In the genomic region with DNA sequence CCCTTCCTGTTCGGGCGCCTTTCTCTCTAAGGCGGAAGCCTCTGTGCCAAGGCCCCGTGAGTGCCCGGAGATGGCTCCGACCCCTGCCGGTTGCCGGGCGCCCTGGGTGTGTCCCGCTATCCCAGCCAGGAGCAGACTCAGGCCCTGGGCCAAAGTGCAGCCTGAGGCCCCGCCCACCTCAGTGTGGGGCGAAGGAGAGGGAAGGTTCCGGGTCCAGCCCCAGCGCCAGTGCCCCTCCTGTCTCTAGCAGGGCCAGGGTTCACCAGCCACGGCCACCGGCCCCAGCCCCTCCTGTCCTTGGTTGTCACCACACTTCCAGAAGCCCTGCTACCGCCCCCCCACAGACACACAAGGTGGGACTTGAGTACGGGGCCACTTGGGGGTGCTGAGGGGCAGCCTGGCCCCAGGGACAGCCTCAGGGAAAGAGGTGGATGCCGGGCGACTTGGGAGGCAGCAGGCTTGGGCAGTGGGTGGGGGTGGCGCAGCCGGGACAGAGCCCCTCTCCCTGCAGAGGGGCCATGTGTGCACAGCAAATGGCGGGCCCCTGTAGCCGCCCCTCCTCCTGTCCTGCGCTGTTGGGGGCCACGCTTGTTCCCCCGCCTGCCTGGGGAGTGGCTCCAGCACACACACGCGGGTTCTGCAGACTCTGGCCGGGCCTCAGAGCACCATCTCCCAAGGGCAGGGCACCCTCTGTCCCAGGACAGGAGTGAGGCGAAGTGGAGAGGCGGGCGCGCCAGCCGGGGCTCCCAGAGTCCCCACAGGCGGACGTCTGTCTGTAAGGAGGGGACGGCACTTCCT, we compare ENCODE assay signal across 1 cellular context.
TF ChIP-seq lines count a peak whose summit lies in the region.

No MANE protein-coding gene starts in this region.

TF ChIP-seq in HepG2, 621 proteins besides CTCF, POLR2A, EP300 and RAD21 (continued from another document and continues in another):
- TF ChIP-seq, protein P1, sequence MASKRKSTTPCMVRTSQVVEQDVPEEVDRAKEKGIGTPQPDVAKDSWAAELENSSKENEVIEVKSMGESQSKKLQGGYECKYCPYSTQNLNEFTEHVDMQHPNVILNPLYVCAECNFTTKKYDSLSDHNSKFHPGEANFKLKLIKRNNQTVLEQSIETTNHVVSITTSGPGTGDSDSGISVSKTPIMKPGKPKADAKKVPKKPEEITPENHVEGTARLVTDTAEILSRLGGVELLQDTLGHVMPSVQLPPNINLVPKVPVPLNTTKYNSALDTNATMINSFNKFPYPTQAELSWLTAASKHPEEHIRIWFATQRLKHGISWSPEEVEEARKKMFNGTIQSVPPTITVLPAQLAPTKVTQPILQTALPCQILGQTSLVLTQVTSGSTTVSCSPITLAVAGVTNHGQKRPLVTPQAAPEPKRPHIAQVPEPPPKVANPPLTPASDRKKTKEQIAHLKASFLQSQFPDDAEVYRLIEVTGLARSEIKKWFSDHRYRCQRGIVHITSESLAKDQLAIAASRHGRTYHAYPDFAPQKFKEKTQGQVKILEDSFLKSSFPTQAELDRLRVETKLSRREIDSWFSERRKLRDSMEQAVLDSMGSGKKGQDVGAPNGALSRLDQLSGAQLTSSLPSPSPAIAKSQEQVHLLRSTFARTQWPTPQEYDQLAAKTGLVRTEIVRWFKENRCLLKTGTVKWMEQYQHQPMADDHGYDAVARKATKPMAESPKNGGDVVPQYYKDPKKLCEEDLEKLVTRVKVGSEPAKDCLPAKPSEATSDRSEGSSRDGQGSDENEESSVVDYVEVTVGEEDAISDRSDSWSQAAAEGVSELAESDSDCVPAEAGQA (IDR thresholded peaks at IDR 0.05; ENCODE audit: low read depth) = no peak
- TF ChIP-seq, protein P1 (CRISPR knock-in tag; IDR thresholded peaks at IDR 0.05; ENCODE audit: borderline replicate concordance) = no peak
- TF ChIP-seq ATF1 (CRISPR knock-in tag; IDR thresholded peaks at IDR 0.05) = no peak
- TF ChIP-seq, protein P2, sequence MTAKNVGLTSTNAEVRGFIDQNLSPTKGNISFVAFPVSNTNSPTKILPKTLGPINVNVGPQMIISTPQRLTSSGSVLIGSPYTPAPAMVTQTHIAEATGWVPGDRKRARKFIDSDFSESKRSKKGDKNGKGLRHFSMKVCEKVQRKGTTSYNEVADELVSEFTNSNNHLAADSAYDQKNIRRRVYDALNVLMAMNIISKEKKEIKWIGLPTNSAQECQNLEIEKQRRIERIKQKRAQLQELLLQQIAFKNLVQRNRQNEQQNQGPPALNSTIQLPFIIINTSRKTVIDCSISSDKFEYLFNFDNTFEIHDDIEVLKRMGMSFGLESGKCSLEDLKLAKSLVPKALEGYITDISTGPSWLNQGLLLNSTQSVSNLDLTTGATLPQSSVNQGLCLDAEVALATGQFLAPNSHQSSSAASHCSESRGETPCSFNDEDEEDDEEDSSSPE (CRISPR knock-in tag; IDR thresholded peaks at IDR 0.05) = no peak
- TF ChIP-seq MZF1 (CRISPR knock-in tag; IDR thresholded peaks at IDR 0.05; ENCODE audit: borderline replicate concordance) = no peak
- TF ChIP-seq, protein P3, sequence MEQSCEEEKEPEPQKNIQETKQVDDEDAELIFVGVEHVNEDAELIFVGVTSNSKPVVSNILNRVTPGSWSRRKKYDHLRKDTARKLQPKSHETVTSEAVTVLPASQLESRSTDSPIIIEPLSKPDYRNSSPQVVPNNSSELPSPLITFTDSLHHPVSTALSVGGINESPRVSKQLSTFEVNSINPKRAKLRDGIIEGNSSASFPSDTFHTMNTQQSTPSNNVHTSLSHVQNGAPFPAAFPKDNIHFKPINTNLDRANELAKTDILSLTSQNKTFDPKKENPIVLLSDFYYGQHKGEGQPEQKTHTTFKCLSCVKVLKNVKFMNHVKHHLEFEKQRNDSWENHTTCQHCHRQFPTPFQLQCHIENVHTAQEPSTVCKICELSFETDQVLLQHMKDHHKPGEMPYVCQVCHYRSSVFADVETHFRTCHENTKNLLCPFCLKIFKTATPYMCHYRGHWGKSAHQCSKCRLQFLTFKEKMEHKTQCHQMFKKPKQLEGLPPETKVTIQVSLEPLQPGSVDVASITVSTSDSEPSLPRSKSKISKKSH (CRISPR knock-in tag; IDR thresholded peaks at IDR 0.05; ENCODE audit: borderline replicate concordance) = peak; percentile 28; the same call in 1 of the 2 replicates
- TF ChIP-seq NAIF1 (CRISPR knock-in tag; IDR thresholded peaks at IDR 0.05; ENCODE audit: borderline replicate concordance) = no peak; the same call in 1 of the 2 replicates
- peak; percentile 93 for TF ChIP-seq ELF3 (CRISPR knock-in tag; IDR thresholded peaks at IDR 0.05)
- TF ChIP-seq SIN3B (IDR thresholded peaks at IDR 0.05; ENCODE audit: low read length) = no peak
- no peak for TF ChIP-seq TOE1 (CRISPR knock-in tag; IDR thresholded peaks at IDR 0.05)
- TF ChIP-seq ZNF703 (CRISPR knock-in tag; IDR thresholded peaks at IDR 0.05; ENCODE audit: borderline replicate concordance) = peak; percentile 39; the same call in 1 of the 2 replicates
- TF ChIP-seq HMG20A (CRISPR knock-in tag; IDR thresholded peaks at IDR 0.05; ENCODE audit: borderline replicate concordance) = no peak
- no peak for TF ChIP-seq GPN1 (CRISPR knock-in tag; IDR thresholded peaks at IDR 0.05; ENCODE audit: borderline replicate concordance)
- TF ChIP-seq MTF1 (CRISPR knock-in tag; IDR thresholded peaks at IDR 0.05) = no peak; the same call in 1 of the 2 replicates
- TF ChIP-seq JUND (CRISPR knock-in tag; IDR thresholded peaks at IDR 0.05) = no peak
- TF ChIP-seq PPARG (CRISPR knock-in tag; conservative IDR thresholded peaks at IDR 0.05) = peak; percentile 64; the same call in 1 of the 2 replicates
- TF ChIP-seq, protein P4, sequence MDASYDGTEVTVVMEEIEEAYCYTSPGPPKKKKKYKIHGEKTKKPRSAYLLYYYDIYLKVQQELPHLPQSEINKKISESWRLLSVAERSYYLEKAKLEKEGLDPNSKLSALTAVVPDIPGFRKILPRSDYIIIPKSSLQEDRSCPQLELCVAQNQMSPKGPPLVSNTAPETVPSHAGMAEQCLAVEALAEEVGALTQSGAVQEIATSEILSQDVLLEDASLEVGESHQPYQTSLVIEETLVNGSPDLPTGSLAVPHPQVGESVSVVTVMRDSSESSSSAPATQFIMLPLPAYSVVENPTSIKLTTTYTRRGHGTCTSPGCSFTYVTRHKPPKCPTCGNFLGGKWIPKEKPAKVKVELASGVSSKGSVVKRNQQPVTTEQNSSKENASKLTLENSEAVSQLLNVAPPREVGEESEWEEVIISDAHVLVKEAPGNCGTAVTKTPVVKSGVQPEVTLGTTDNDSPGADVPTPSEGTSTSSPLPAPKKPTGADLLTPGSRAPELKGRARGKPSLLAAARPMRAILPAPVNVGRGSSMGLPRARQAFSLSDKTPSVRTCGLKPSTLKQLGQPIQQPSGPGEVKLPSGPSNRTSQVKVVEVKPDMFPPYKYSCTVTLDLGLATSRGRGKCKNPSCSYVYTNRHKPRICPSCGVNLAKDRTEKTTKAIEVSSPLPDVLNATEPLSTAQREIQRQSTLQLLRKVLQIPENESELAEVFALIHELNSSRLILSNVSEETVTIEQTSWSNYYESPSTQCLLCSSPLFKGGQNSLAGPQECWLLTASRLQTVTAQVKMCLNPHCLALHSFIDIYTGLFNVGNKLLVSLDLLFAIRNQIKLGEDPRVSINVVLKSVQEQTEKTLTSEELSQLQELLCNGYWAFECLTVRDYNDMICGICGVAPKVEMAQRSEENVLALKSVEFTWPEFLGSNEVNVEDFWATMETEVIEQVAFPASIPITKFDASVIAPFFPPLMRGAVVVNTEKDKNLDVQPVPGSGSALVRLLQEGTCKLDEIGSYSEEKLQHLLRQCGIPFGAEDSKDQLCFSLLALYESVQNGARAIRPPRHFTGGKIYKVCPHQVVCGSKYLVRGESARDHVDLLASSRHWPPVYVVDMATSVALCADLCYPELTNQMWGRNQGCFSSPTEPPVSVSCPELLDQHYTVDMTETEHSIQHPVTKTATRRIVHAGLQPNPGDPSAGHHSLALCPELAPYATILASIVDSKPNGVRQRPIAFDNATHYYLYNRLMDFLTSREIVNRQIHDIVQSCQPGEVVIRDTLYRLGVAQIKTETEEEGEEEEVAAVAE (CRISPR knock-in tag; IDR thresholded peaks at IDR 0.05; ENCODE audit: borderline replicate concordance) = peak; percentile 64; the same call in 1 of the 2 replicates
- TF ChIP-seq, protein P5, sequence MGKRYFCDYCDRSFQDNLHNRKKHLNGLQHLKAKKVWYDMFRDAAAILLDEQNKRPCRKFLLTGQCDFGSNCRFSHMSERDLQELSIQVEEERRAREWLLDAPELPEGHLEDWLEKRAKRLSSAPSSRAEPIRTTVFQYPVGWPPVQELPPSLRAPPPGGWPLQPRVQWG (CRISPR knock-in tag; IDR thresholded peaks at IDR 0.05; ENCODE audit: borderline replicate concordance, low read depth) = no peak
- TF ChIP-seq, protein P6, sequence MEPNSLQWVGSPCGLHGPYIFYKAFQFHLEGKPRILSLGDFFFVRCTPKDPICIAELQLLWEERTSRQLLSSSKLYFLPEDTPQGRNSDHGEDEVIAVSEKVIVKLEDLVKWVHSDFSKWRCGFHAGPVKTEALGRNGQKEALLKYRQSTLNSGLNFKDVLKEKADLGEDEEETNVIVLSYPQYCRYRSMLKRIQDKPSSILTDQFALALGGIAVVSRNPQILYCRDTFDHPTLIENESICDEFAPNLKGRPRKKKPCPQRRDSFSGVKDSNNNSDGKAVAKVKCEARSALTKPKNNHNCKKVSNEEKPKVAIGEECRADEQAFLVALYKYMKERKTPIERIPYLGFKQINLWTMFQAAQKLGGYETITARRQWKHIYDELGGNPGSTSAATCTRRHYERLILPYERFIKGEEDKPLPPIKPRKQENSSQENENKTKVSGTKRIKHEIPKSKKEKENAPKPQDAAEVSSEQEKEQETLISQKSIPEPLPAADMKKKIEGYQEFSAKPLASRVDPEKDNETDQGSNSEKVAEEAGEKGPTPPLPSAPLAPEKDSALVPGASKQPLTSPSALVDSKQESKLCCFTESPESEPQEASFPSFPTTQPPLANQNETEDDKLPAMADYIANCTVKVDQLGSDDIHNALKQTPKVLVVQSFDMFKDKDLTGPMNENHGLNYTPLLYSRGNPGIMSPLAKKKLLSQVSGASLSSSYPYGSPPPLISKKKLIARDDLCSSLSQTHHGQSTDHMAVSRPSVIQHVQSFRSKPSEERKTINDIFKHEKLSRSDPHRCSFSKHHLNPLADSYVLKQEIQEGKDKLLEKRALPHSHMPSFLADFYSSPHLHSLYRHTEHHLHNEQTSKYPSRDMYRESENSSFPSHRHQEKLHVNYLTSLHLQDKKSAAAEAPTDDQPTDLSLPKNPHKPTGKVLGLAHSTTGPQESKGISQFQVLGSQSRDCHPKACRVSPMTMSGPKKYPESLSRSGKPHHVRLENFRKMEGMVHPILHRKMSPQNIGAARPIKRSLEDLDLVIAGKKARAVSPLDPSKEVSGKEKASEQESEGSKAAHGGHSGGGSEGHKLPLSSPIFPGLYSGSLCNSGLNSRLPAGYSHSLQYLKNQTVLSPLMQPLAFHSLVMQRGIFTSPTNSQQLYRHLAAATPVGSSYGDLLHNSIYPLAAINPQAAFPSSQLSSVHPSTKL (CRISPR knock-in tag; IDR thresholded peaks at IDR 0.05) = peak; percentile 66
- TF ChIP-seq ZNF615 (CRISPR knock-in tag; IDR thresholded peaks at IDR 0.05; ENCODE audit: borderline replicate concordance) = peak; percentile 97
- TF ChIP-seq ZNF12 (CRISPR knock-in tag; IDR thresholded peaks at IDR 0.05) = no peak
- TF ChIP-seq ZNF382 (CRISPR knock-in tag; IDR thresholded peaks at IDR 0.05; ENCODE audit: borderline replicate concordance) = no peak
- peak; percentile 89 for TF ChIP-seq POLR2G (IDR thresholded peaks at IDR 0.05; ENCODE audit: low read depth, low read length)
- TF ChIP-seq, protein P7, sequence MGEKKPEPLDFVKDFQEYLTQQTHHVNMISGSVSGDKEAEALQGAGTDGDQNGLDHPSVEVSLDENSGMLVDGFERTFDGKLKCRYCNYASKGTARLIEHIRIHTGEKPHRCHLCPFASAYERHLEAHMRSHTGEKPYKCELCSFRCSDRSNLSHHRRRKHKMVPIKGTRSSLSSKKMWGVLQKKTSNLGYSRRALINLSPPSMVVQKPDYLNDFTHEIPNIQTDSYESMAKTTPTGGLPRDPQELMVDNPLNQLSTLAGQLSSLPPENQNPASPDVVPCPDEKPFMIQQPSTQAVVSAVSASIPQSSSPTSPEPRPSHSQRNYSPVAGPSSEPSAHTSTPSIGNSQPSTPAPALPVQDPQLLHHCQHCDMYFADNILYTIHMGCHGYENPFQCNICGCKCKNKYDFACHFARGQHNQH (CRISPR knock-in tag; IDR thresholded peaks at IDR 0.05) = peak; percentile 85
- TF ChIP-seq, protein P8, sequence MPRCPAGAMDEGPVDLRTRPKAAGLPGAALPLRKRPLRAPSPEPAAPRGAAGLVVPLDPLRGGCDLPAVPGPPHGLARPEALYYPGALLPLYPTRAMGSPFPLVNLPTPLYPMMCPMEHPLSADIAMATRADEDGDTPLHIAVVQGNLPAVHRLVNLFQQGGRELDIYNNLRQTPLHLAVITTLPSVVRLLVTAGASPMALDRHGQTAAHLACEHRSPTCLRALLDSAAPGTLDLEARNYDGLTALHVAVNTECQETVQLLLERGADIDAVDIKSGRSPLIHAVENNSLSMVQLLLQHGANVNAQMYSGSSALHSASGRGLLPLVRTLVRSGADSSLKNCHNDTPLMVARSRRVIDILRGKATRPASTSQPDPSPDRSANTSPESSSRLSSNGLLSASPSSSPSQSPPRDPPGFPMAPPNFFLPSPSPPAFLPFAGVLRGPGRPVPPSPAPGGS (CRISPR knock-in tag; IDR thresholded peaks at IDR 0.05) = 0 out of 2 replicates have a peak, but pooled peaks have one; percentile 66
- peak; percentile 95 for TF ChIP-seq PHF21A (CRISPR knock-in tag; IDR thresholded peaks at IDR 0.05)
- TF ChIP-seq, protein P9, sequence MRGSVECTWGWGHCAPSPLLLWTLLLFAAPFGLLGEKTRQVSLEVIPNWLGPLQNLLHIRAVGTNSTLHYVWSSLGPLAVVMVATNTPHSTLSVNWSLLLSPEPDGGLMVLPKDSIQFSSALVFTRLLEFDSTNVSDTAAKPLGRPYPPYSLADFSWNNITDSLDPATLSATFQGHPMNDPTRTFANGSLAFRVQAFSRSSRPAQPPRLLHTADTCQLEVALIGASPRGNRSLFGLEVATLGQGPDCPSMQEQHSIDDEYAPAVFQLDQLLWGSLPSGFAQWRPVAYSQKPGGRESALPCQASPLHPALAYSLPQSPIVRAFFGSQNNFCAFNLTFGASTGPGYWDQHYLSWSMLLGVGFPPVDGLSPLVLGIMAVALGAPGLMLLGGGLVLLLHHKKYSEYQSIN (CRISPR knock-in tag; IDR thresholded peaks at IDR 0.05; ENCODE audit: borderline replicate concordance) = no peak
- peak; percentile 61; the same call in 1 of the 2 replicates for TF ChIP-seq NR2C2 (CRISPR knock-in tag; IDR thresholded peaks at IDR 0.05; ENCODE audit: borderline replicate concordance)
- no peak for TF ChIP-seq ZZZ3 (CRISPR knock-in tag; IDR thresholded peaks at IDR 0.05; ENCODE audit: borderline replicate concordance)
- TF ChIP-seq ZBTB3 (CRISPR knock-in tag; IDR thresholded peaks at IDR 0.05; ENCODE audit: borderline replicate concordance, low read depth) = no peak; the same call in 1 of the 2 replicates
- peak; percentile 86 for TF ChIP-seq ELF1 (CRISPR knock-in tag; IDR thresholded peaks at IDR 0.05)
